Comparison of ENCODE assay signal across 19 cellular contexts in the genomic region with DNA sequence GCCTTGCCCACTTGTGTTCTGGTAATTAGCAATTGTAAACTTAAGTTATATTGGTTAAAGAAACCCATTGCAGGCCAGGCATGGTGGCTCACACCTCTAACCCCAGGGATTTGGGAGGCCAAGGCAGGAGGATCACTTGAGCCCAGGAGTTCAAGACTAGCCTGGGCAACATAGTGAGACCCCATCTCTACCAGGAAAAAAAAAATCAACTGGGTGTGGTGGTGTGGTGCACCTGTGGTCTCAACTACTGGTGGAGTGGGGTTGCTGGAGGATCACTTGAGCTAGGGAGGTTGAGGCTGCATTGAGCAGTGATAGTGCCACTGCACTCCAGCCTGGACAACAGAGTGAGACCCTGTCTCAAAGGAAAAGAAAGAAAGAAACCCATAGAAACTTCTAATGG. TPM values are rescaled to one million over a fixed set of nuclear protein-coding genes. Genes with fewer than 3 reads are reported as not detected.
A peak's percentile ranks its signal among the peaks of the same experiment; 100 is the strongest.
DNase-seq lines count a peak whose midpoint lies in the region; ATAC-seq and TF ChIP-seq lines count a peak whose summit lies in the region.
"Had no signal": no experiment of that assay in that cellular context is flagged by ENCODE, and none has a peak within 500 bp of the region (broad histone marks: within the 10 kb centered on the region; RNA-seq: fewer than 3 reads in every experiment).

No MANE protein-coding gene starts in this region.

- H3K36me3 ChIP-seq in CD4-positive, CD25-positive, alpha-beta regulatory T cell (ENCODE audit: control insufficient read depth, insufficient read depth, low read length), result peaks cover 7% of the 10 kb centered on the region
- no peaks in the 10 kb centered on the region for H3K36me3 ChIP-seq in CD4-positive, alpha-beta memory T cell (ENCODE audit: insufficient read depth, low read length)
- peaks cover 0 to 5% (median 0%) of the 10 kb centered on the region in 3 experiments for H3K36me3 ChIP-seq in naive thymus-derived CD4-positive, alpha-beta T cell (ENCODE audit: control insufficient read depth in 2 of 3, insufficient read depth in 3 of 3, low read length in 3 of 3)

- ATAC-seq in CD4-positive, CD25-positive, alpha-beta regulatory T cell (ENCODE audit: low read depth in 2 of 2), result no peak
- ATAC-seq in WTC11, result no peak
- ATAC-seq in naive thymus-derived CD4-positive, alpha-beta T cell, result no peak

- POLR2A ChIA-PET in CD4-positive, alpha-beta memory T cell (lab: Charles Lee; ENCODE audit: partially characterized antibody), result interaction anchor here (0.7 to 1.1 kb wide), 2 partner anchors 21 to 38 kb away, joined by 3 to 5 read pairs; no protein-coding TSS in a partner anchor
- POLR2A ChIA-PET in WTC11 (lab: Charles Lee), result interaction anchor here (0.6 kb wide), 1 partner anchor 78 kb away, joined by 3 read pairs; no protein-coding TSS in a partner anchor
- POLR2A ChIA-PET in naive thymus-derived CD4-positive, alpha-beta T cell (lab: Charles Lee), result interaction anchor here (1.1 kb wide), 1 partner anchor 11 kb away, joined by 6 read pairs; no protein-coding TSS in a partner anchor

- H3K27ac Mint-ChIP-seq in CD4-positive, CD25-positive, alpha-beta regulatory T cell, result peak overlapping the region in 2 of 3 donors; percentile 9 to 44
- peak overlapping the region in 5 of 7 donors; percentile 4 to 88 (median 54) for H3K27ac Mint-ChIP-seq in CD4-positive, alpha-beta memory T cell
- no peak overlapping the region for H3K27ac Mint-ChIP-seq in WTC11
- peak overlapping the region in 5 of 9 donors; percentile 6 to 78 (median 41) for H3K27ac Mint-ChIP-seq in naive thymus-derived CD4-positive, alpha-beta T cell

- H3K4me1 ChIP-seq in CD4-positive, CD25-positive, alpha-beta regulatory T cell (ENCODE audit: control insufficient read depth, insufficient read depth, low read length, poor library complexity, severe bottlenecking), result peaks cover 74% of the 10 kb centered on the region
- H3K4me1 ChIP-seq in CD4-positive, alpha-beta memory T cell (ENCODE audit: insufficient read depth, low read length), result peaks cover 89% of the 10 kb centered on the region
- peaks cover 29 to 57% of the 10 kb centered on the region in 2 donors for H3K4me1 ChIP-seq in naive thymus-derived CD4-positive, alpha-beta T cell (ENCODE audit: control insufficient read depth in 2 of 2, insufficient read depth in 2 of 2, low read length in 2 of 2)

- intact Hi-C loops in CD4-positive, alpha-beta memory T cell (cut with micrococcal nuclease), result no loop called here
- intact Hi-C loops in naive thymus-derived CD4-positive, alpha-beta T cell (cut with micrococcal nuclease), result no loop called here

- H3K27ac ChIP-seq in CD4-positive, CD25-positive, alpha-beta regulatory T cell (ENCODE audit: insufficient read depth, low read length, poor library complexity, severe bottlenecking), result no peak overlapping the region
- H3K27ac ChIP-seq in CD4-positive, alpha-beta memory T cell (ENCODE audit: low read depth, low read length), result no peak overlapping the region
- no peak overlapping the region for H3K27ac ChIP-seq in naive thymus-derived CD4-positive, alpha-beta T cell (ENCODE audit: low read depth, low read length)
- H3K27ac ChIP-seq: BLaER1, SK-N-MC had no signal

- no peak overlapping the region for H3K4me3 ChIP-seq in CD4-positive, CD25-positive, alpha-beta regulatory T cell (ENCODE audit: low read depth, low read length)
- H3K4me3 ChIP-seq in CD4-positive, alpha-beta memory T cell (ENCODE audit: low read length in 2 of 2), result no peak overlapping the region
- no peak overlapping the region for H3K4me3 ChIP-seq in naive thymus-derived CD4-positive, alpha-beta T cell (ENCODE audit: low read length)
- H3K4me3 ChIP-seq: BLaER1, SK-N-MC had no signal

- TF ChIP-seq CTCF in WTC11 (IDR thresholded peaks at IDR 0.05), result no peak

- no peaks in the 10 kb centered on the region for H3K9me3 Mint-ChIP-seq in CD4-positive, CD25-positive, alpha-beta regulatory T cell
- H3K9me3 Mint-ChIP-seq in CD4-positive, alpha-beta memory T cell, result no peaks in the 10 kb centered on the region
- H3K9me3 Mint-ChIP-seq in WTC11, result no peaks in the 10 kb centered on the region
- no peaks in the 10 kb centered on the region for H3K9me3 Mint-ChIP-seq in naive thymus-derived CD4-positive, alpha-beta T cell

- CTCF ChIA-PET in CD4-positive, alpha-beta memory T cell (lab: Charles Lee; ENCODE audit: partially characterized antibody), result interaction anchor here (0.6 to 1.2 kb wide), 2 partner anchors 11 to 18 kb away, joined by 3 read pairs; no protein-coding TSS in a partner anchor
- CTCF ChIA-PET in WTC11 (lab: Charles Lee), result no interaction called here
- CTCF ChIA-PET in naive thymus-derived CD4-positive, alpha-beta T cell (lab: Charles Lee), result no interaction called here

- no peaks in the 10 kb centered on the region for H3K27me3 Mint-ChIP-seq in CD4-positive, CD25-positive, alpha-beta regulatory T cell
- no peaks in the 10 kb centered on the region for H3K27me3 Mint-ChIP-seq in CD4-positive, alpha-beta memory T cell
- H3K27me3 Mint-ChIP-seq in WTC11 (ENCODE audit: low read depth), result no peaks in the 10 kb centered on the region
- no peaks in the 10 kb centered on the region for H3K27me3 Mint-ChIP-seq in naive thymus-derived CD4-positive, alpha-beta T cell

- no peak for TF ChIP-seq POLR2A in erythroblast (IDR thresholded peaks at IDR 0.05; ENCODE audit: low read length)

- no peaks in the 10 kb centered on the region for H3K36me3 Mint-ChIP-seq in CD4-positive, CD25-positive, alpha-beta regulatory T cell
- peaks cover 4 to 13% of the 10 kb centered on the region in 2 donors for H3K36me3 Mint-ChIP-seq in CD4-positive, alpha-beta memory T cell
- peaks cover 3% of the 10 kb centered on the region; the same call in 1 of the 2 replicates for H3K36me3 Mint-ChIP-seq in WTC11
- peaks cover 0 to 9% (median 4%) of the 10 kb centered on the region in 5 donors for H3K36me3 Mint-ChIP-seq in naive thymus-derived CD4-positive, alpha-beta T cell

- no peaks in the 10 kb centered on the region for H3K27me3 ChIP-seq in CD4-positive, CD25-positive, alpha-beta regulatory T cell (ENCODE audit: control insufficient read depth, insufficient read depth, low read length)
- no peaks in the 10 kb centered on the region for H3K27me3 ChIP-seq in CD4-positive, alpha-beta memory T cell (ENCODE audit: insufficient read depth, low read length)
- H3K27me3 ChIP-seq in naive thymus-derived CD4-positive, alpha-beta T cell (ENCODE audit: control insufficient read depth in 2 of 2, insufficient read depth in 2 of 2, low read length in 2 of 2), result no peaks in the 10 kb centered on the region
- H3K27me3 ChIP-seq: BLaER1 had no signal

- DNase-seq in CD4-positive, CD25-positive, alpha-beta regulatory T cell, result no peak
- DNase-seq in CD4-positive, alpha-beta memory T cell, result no peak
- DNase-seq in WTC11 (ENCODE audit: low spot score) (no peak), inferior parietal cortex (ENCODE audit: extremely low spot score) (no peak), DMS53 (lab: John Stamatoyannopoulos, UW) (no peak), erythroblast (lab: John Stamatoyannopoulos, UW) (no peak)
- no peak for DNase-seq in naive thymus-derived CD4-positive, alpha-beta T cell
- DNase-seq: EL, GF-D8, MM.1S, NCI-H1048, NCI-H1417 treated with DMSO at 0.1 percent for 48 hours, NCI-H187 treated with DMSO at 0.1 percent for 48 hours, NCI-H2107, NCI-H446 treated with DMSO at 0.1 percent for 48 hours, NCI-H526 treated with DMSO at 0.1 percent for 48 hours, SHP77 treated with DMSO at 0.1 percent for 48 hours had no signal

- peaks cover 40 to 86% (median 63%) of the 10 kb centered on the region in 4 donors for H3K4me1 Mint-ChIP-seq in CD4-positive, CD25-positive, alpha-beta regulatory T cell
- peaks cover 60 to 84% (median 72%) of the 10 kb centered on the region in 4 donors for H3K4me1 Mint-ChIP-seq in CD4-positive, alpha-beta memory T cell
- H3K4me1 Mint-ChIP-seq in WTC11, result peaks cover 26% of the 10 kb centered on the region
- peaks cover 60 to 89% (median 69%) of the 10 kb centered on the region in 7 donors for H3K4me1 Mint-ChIP-seq in naive thymus-derived CD4-positive, alpha-beta T cell

- H3K4me3 Mint-ChIP-seq in CD4-positive, CD25-positive, alpha-beta regulatory T cell, result peak overlapping the region in 3 of 4 donors; percentile 15 to 75 (median 15)
- peak overlapping the region in 4 of 8 donors; percentile 20 to 62 (median 39) for H3K4me3 Mint-ChIP-seq in CD4-positive, alpha-beta memory T cell
- H3K4me3 Mint-ChIP-seq in WTC11, result no peak overlapping the region
- H3K4me3 Mint-ChIP-seq in naive thymus-derived CD4-positive, alpha-beta T cell, result peak overlapping the region in 6 of 10 donors; percentile 12 to 60 (median 51)

- no peaks in the 10 kb centered on the region for H3K9me3 ChIP-seq in CD4-positive, CD25-positive, alpha-beta regulatory T cell (ENCODE audit: control insufficient read depth in 2 of 2, low read length in 2 of 2)
- H3K9me3 ChIP-seq in CD4-positive, alpha-beta memory T cell (ENCODE audit: control insufficient read depth in 1 of 2, low read length in 2 of 2), result no peaks in the 10 kb centered on the region
- no peaks in the 10 kb centered on the region for H3K9me3 ChIP-seq in naive thymus-derived CD4-positive, alpha-beta T cell (ENCODE audit: control insufficient read depth in 2 of 3, low read length in 3 of 3)
- H3K9me3 ChIP-seq: BLaER1 had no signal

TF ChIP-seq in WTC11, 78 proteins besides CTCF, POLR2A, EP300 and RAD21:
- TF ChIP-seq ZNF263 (CRISPR knock-in tag; IDR thresholded peaks at IDR 0.05; ENCODE audit: low read depth) (no peak), ZNF121 (CRISPR knock-in tag; IDR thresholded peaks at IDR 0.05) (peak; percentile 96), ETV6 (CRISPR knock-in tag; IDR thresholded peaks at IDR 0.05) (no peak)

RNA-seq across cellular contexts. Expression of a gene that starts 13.7 kb away (rescaled TPM):
- 79.4 TPM for total RNA-seq in CD4-positive, CD25-positive, alpha-beta regulatory T cell
- polyA plus RNA-seq in CD4-positive, CD25-positive, alpha-beta regulatory T cell, result 10 to 100 TPM; 16.4 to 21.9 (median 19.0) TPM
- 10 to 100 TPM; 85.5 to 90.3 TPM for total RNA-seq in CD4-positive, alpha-beta memory T cell
- polyA plus RNA-seq in CD4-positive, alpha-beta memory T cell, result 10 to 100 TPM in 1 of 2 donors, 1 to 10 TPM in 1; 8.9 to 23.4 TPM
- total RNA-seq in WTC11 (2021), result 78.8 to 83.1 TPM (median 81.9 TPM) in 3 replicates
- 10 to 100 TPM; 65.8 to 99.7 (median 92.2) TPM for total RNA-seq in naive thymus-derived CD4-positive, alpha-beta T cell
- polyA plus RNA-seq in naive thymus-derived CD4-positive, alpha-beta T cell, result 10 to 100 TPM; 15.2 to 18.0 TPM

RNA-seq across cellular contexts. Expression of a gene that starts 53.6 kb away (rescaled TPM):
- 5.3 TPM for total RNA-seq in CD4-positive, CD25-positive, alpha-beta regulatory T cell
- 1 to 10 TPM in 3 of 4 donors, under 1 TPM in 1; 0.69 to 7.9 (median 1.8) TPM for polyA plus RNA-seq in CD4-positive, CD25-positive, alpha-beta regulatory T cell
- 1 to 10 TPM; 7.9 to 8.1 TPM for total RNA-seq in CD4-positive, alpha-beta memory T cell
- 1 to 10 TPM in 1 of 2 donors, under 1 TPM in 1; 0.08 to 1.5 TPM for polyA plus RNA-seq in CD4-positive, alpha-beta memory T cell
- 179 to 185 TPM (median 181 TPM) in 3 replicates for total RNA-seq in WTC11 (2021)
- total RNA-seq in naive thymus-derived CD4-positive, alpha-beta T cell, result 10 to 100 TPM in 3 of 5 experiments, 1 to 10 TPM in 2; 5.9 to 25.6 (median 10.4) TPM
- polyA plus RNA-seq in naive thymus-derived CD4-positive, alpha-beta T cell, result 1 to 10 TPM in 1 of 2 donors, under 1 TPM in 1; 0.38 to 5.3 TPM
